1 cellular context compared by ENCODE assay signal in the genomic region with DNA sequence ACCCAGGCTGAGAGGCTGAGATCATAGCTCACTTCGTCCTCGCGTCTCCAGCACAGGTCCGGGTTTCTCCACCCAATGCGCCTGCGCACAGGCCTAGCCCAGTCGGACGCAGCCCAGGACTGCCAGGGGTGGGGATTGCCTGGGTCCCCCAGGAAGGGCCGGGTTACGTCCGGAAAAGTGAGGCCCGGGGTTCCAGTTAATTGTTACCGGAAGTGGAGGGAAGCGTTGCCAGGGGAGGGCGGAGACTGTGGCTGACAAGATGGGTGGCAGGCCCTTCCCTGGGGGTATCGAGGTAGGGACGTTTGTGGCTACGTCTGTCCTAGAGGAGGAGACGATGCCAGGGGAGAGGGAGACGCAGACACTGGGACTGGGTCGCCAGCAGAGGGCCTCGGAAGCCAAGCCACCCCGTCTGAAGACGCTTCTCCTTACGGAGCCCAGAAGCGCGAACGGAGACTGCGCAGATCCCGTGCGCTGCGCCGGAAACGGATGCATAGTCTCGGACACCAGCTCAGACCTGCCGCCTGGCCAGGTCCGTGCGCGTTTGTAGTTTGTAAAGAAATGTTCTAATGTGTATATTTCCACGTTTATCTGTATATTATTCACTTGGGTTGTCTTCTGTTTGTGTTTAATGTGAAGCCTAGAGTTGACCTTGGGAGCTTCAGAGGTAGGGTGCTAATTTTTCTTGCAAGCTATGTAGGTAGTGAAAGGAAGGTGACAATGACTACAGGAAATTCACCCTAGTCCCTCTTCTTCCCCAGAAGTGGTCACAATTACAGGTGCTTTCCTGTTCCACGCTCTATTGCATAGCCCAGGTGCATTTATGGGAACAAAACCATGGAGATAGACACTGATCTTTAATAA.
A peak's percentile ranks its signal among the peaks of the same experiment; 100 is the strongest.
TF ChIP-seq lines count a peak whose summit lies in the region.

No MANE protein-coding gene starts in this region.

TF ChIP-seq in K562, 482 proteins besides CTCF, POLR2A, EP300 and RAD21 (continued from another document and continues in another):
- TF ChIP-seq BRD4 (IDR thresholded peaks at IDR 0.05) (no peak), RCOR1 (IDR thresholded peaks at IDR 0.05; ENCODE audit: borderline replicate concordance in 1 of 2, low read depth in 2 of 2, low read length in 2 of 2) (peak; percentile 6 to 63; a peak in 1 of 4 replicates), SAFB (IDR thresholded peaks at IDR 0.05; ENCODE audit: borderline replicate concordance, low read depth, low read length) (no peak), CC2D1A (IDR thresholded peaks at IDR 0.05) (peak; percentile 79), SMARCA5 (IDR thresholded peaks at IDR 0.05) (no peak; the same call in 1 of the 2 replicates), ZBED1 (IDR thresholded peaks at IDR 0.05) (peak; percentile 77), POU5F1 (IDR thresholded peaks at IDR 0.05; ENCODE audit: borderline replicate concordance, low read depth, low read length, partially characterized antibody) (no peak), MEF2D (tag; conservative IDR thresholded peaks at IDR 0.05; ENCODE audit: low read depth) (no peak), FOS (IDR thresholded peaks at IDR 0.05; ENCODE audit: extremely low read depth, insufficient read length) (no peak), TEAD4 (IDR thresholded peaks at IDR 0.05; ENCODE audit: low read length) (peak; percentile 27), TEAD4 (CRISPR knock-in tag; IDR thresholded peaks at IDR 0.05; ENCODE audit: borderline replicate concordance) (no peak), TCF7 (IDR thresholded peaks at IDR 0.05; ENCODE audit: borderline replicate concordance) (no peak; the same call in 1 of the 2 replicates), ZNF146 (CRISPR knock-in tag; IDR thresholded peaks at IDR 0.05; ENCODE audit: unreplicated experiment) (no peak), RHOXF2B (CRISPR knock-in tag; conservative IDR thresholded peaks at IDR 0.05) (peak; percentile 68), SIN3A (IDR thresholded peaks at IDR 0.05; ENCODE audit: borderline replicate concordance in 2 of 2, control insufficient read depth in 1 of 2, low read depth in 2 of 2, low read length in 2 of 2) (0 out of 4 replicates have a peak, but pooled peaks of 1 of the 2 experiments have one; percentile 36), GTF2F1 (IDR thresholded peaks at IDR 0.05; ENCODE audit: low read depth, low read length) (peak; percentile 81; the same call in 1 of the 2 replicates), ZNF75A (CRISPR knock-in tag; IDR thresholded peaks at IDR 0.05) (peak; percentile 32; the same call in 1 of the 2 replicates), KAT2B (IDR thresholded peaks at IDR 0.05; ENCODE audit: low read depth, low read length) (no peak), CHD1 (IDR thresholded peaks at IDR 0.05; ENCODE audit: low read length) (peak; percentile 38), PHF20 (IDR thresholded peaks at IDR 0.05; ENCODE audit: partially characterized antibody) (peak; percentile 75), TARDBP (IDR thresholded peaks at IDR 0.05) (no peak), ZNF79 (CRISPR knock-in tag; IDR thresholded peaks at IDR 0.05; ENCODE audit: low read depth) (no peak), EHMT2 (IDR thresholded peaks at IDR 0.05) (no peak), ZNF140 (CRISPR knock-in tag; IDR thresholded peaks at IDR 0.05) (no peak), ZNF174 (CRISPR knock-in tag; IDR thresholded peaks at IDR 0.05) (0 out of 2 replicates have a peak, but pooled peaks have one; percentile 78), ASH1L (IDR thresholded peaks at IDR 0.05; ENCODE audit: borderline replicate concordance, low read depth, partially characterized antibody) (no peak), ESRRB (CRISPR knock-in tag; IDR thresholded peaks at IDR 0.05; ENCODE audit: borderline replicate concordance) (no peak), ZNF695 (CRISPR knock-in tag; IDR thresholded peaks at IDR 0.05) (no peak), KAT8 (IDR thresholded peaks at IDR 0.05; ENCODE audit: low read depth) (no peak), ZFPM2 (CRISPR knock-in tag; IDR thresholded peaks at IDR 0.05) (no peak)
- TF ChIP-seq, protein P1, sequence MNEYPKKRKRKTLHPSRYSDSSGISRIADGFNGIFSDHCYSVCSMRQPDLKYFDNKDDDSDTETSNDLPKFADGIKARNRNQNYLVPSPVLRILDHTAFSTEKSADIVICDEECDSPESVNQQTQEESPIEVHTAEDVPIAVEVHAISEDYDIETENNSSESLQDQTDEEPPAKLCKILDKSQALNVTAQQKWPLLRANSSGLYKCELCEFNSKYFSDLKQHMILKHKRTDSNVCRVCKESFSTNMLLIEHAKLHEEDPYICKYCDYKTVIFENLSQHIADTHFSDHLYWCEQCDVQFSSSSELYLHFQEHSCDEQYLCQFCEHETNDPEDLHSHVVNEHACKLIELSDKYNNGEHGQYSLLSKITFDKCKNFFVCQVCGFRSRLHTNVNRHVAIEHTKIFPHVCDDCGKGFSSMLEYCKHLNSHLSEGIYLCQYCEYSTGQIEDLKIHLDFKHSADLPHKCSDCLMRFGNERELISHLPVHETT (CRISPR knock-in tag; conservative IDR thresholded peaks at IDR 0.05 in 1 of 2, IDR thresholded peaks at IDR 0.05 in 1 of 2), result peak in 1 of 2 experiments; percentile 49; a peak in 1 of 4 replicates
- TF ChIP-seq, protein P2, sequence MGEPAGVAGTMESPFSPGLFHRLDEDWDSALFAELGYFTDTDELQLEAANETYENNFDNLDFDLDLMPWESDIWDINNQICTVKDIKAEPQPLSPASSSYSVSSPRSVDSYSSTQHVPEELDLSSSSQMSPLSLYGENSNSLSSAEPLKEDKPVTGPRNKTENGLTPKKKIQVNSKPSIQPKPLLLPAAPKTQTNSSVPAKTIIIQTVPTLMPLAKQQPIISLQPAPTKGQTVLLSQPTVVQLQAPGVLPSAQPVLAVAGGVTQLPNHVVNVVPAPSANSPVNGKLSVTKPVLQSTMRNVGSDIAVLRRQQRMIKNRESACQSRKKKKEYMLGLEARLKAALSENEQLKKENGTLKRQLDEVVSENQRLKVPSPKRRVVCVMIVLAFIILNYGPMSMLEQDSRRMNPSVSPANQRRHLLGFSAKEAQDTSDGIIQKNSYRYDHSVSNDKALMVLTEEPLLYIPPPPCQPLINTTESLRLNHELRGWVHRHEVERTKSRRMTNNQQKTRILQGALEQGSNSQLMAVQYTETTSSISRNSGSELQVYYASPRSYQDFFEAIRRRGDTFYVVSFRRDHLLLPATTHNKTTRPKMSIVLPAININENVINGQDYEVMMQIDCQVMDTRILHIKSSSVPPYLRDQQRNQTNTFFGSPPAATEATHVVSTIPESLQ (CRISPR knock-in tag; IDR thresholded peaks at IDR 0.05), result no peak
- TF ChIP-seq, protein P3, sequence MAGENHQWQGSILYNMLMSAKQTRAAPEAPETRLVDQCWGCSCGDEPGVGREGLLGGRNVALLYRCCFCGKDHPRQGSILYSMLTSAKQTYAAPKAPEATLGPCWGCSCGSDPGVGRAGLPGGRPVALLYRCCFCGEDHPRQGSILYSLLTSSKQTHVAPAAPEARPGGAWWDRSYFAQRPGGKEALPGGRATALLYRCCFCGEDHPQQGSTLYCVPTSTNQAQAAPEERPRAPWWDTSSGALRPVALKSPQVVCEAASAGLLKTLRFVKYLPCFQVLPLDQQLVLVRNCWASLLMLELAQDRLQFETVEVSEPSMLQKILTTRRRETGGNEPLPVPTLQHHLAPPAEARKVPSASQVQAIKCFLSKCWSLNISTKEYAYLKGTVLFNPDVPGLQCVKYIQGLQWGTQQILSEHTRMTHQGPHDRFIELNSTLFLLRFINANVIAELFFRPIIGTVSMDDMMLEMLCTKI (IDR thresholded peaks at IDR 0.05; ENCODE audit: partially characterized antibody), result no peak
- TF ChIP-seq, protein P4, sequence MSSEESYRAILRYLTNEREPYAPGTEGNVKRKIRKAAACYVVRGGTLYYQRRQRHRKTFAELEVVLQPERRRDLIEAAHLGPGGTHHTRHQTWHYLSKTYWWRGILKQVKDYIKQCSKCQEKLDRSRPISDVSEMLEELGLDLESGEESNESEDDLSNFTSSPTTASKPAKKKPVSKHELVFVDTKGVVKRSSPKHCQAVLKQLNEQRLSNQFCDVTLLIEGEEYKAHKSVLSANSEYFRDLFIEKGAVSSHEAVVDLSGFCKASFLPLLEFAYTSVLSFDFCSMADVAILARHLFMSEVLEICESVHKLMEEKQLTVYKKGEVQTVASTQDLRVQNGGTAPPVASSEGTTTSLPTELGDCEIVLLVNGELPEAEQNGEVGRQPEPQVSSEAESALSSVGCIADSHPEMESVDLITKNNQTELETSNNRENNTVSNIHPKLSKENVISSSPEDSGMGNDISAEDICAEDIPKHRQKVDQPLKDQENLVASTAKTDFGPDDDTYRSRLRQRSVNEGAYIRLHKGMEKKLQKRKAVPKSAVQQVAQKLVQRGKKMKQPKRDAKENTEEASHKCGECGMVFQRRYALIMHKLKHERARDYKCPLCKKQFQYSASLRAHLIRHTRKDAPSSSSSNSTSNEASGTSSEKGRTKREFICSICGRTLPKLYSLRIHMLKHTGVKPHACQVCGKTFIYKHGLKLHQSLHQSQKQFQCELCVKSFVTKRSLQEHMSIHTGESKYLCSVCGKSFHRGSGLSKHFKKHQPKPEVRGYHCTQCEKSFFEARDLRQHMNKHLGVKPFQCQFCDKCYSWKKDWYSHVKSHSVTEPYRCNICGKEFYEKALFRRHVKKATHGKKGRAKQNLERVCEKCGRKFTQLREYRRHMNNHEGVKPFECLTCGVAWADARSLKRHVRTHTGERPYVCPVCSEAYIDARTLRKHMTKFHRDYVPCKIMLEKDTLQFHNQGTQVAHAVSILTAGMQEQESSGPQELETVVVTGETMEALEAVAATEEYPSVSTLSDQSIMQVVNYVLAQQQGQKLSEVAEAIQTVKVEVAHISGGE (CRISPR knock-in tag; IDR thresholded peaks at IDR 0.05), result peak in 2 of 3 experiments; percentile 70 to 96; a peak in 4 of 6 replicates
- TF ChIP-seq, protein P5, sequence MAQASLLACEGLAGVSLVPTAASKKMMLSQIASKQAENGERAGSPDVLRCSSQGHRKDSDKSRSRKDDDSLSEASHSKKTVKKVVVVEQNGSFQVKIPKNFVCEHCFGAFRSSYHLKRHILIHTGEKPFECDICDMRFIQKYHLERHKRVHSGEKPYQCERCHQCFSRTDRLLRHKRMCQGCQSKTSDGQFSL (CRISPR knock-in tag; IDR thresholded peaks at IDR 0.05), result no peak
- TF ChIP-seq, protein P5 (tag; IDR thresholded peaks at IDR 0.05), result no peak
- TF ChIP-seq, protein P6, sequence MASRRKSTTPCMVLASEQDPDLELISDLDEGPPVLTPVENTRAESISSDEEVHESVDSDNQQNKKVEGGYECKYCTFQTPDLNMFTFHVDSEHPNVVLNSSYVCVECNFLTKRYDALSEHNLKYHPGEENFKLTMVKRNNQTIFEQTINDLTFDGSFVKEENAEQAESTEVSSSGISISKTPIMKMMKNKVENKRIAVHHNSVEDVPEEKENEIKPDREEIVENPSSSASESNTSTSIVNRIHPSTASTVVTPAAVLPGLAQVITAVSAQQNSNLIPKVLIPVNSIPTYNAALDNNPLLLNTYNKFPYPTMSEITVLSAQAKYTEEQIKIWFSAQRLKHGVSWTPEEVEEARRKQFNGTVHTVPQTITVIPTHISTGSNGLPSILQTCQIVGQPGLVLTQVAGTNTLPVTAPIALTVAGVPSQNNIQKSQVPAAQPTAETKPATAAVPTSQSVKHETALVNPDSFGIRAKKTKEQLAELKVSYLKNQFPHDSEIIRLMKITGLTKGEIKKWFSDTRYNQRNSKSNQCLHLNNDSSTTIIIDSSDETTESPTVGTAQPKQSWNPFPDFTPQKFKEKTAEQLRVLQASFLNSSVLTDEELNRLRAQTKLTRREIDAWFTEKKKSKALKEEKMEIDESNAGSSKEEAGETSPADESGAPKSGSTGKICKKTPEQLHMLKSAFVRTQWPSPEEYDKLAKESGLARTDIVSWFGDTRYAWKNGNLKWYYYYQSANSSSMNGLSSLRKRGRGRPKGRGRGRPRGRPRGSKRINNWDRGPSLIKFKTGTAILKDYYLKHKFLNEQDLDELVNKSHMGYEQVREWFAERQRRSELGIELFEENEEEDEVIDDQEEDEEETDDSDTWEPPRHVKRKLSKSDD (conservative IDR thresholded peaks at IDR 0.05; ENCODE audit: low read length), result 0 out of 2 replicates have a peak, but pooled peaks have one; percentile 28
- TF ChIP-seq, protein P7, sequence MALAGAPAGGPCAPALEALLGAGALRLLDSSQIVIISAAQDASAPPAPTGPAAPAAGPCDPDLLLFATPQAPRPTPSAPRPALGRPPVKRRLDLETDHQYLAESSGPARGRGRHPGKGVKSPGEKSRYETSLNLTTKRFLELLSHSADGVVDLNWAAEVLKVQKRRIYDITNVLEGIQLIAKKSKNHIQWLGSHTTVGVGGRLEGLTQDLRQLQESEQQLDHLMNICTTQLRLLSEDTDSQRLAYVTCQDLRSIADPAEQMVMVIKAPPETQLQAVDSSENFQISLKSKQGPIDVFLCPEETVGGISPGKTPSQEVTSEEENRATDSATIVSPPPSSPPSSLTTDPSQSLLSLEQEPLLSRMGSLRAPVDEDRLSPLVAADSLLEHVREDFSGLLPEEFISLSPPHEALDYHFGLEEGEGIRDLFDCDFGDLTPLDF (CRISPR knock-in tag; IDR thresholded peaks at IDR 0.05), result no peak
- TF ChIP-seq, protein P8, sequence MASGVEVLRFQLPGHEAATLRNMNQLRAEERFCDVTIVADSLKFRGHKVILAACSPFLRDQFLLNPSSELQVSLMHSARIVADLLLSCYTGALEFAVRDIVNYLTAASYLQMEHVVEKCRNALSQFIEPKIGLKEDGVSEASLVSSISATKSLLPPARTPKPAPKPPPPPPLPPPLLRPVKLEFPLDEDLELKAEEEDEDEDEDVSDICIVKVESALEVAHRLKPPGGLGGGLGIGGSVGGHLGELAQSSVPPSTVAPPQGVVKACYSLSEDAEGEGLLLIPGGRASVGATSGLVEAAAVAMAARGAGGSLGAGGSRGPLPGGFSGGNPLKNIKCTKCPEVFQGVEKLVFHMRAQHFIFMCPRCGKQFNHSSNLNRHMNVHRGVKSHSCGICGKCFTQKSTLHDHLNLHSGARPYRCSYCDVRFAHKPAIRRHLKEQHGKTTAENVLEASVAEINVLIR (CRISPR knock-in tag; IDR thresholded peaks at IDR 0.05), result peak; percentile 34; the same call in 1 of the 2 replicates
- TF ChIP-seq, protein P9, sequence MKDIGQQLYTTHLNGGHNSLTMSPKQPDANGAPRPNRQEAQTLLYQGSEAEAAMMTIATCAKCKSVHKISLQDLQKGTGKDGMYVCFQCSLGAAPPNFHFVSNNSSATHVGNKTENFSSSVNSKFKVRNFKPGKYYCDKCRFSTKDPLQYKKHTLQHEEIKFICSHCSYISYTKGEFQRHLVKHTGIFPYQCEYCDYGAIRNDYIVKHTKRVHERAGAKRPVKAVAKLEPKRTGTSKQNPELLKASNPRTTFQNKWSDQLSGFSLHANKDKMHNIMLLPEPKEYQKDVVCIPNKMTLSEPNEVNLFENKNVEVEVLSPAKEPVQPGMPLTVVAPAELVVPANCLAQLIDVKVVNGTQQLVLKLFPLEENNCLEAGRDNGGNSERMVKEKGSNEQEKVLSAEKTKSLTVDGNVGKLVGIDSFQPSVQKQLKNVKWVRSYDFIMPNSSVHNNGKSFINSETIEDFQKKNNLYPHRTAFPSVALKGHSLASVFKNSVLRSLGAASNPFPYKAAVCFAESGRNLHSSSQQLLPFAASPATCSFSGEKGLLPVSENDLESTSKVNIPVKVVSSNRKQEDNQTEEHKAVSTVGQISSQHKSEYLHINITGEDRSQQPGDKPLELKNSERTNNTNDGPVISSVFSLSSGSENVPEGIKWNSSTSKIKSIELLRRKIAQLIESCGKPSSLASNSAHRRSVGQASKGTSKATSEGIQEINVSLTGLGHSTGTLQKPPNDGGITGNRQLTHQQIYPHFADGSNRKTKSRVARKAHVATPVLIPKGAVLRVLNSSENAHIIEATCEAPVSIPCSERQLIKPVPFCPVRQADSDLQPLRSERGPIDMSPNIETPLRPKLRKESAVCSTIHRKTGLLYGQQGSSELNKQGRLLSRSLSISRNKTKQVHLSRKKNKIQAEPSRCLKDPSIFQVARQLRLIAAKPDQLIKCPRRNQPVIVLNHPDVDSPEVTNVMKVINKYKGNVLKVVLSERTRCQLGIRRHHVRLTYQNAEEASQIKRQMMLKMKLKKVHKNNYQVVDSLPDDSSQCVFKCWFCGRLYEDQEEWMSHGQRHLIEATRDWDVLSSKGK (CRISPR knock-in tag; IDR thresholded peaks at IDR 0.05), result no peak
